In genomic region chr5:98341711-98342042, GRCh38 we compare ENCODE assay signal across 1 cellular context.
TF ChIP-seq lines count a peak whose summit lies in the region.

No MANE protein-coding gene starts in this region.

TF ChIP-seq in IMR-90, 13 proteins besides CTCF, POLR2A, EP300 and RAD21:
- TF ChIP-seq ELK1 (IDR thresholded peaks at IDR 0.05; ENCODE audit: borderline replicate concordance, low read depth, low read length) (no peak), MAZ (IDR thresholded peaks at IDR 0.05; ENCODE audit: borderline replicate concordance, low read depth, low read length) (no peak), CHD1 (IDR thresholded peaks at IDR 0.05; ENCODE audit: low read depth, low read length) (no peak), RCOR1 (IDR thresholded peaks at IDR 0.05; ENCODE audit: insufficient replicate concordance, low read length) (no peak), MXI1 (IDR thresholded peaks at IDR 0.05; ENCODE audit: borderline replicate concordance, low read depth, low read length) (no peak), USF2 (IDR thresholded peaks at IDR 0.05; ENCODE audit: low read depth, low read length) (no peak), CEBPB (IDR thresholded peaks at IDR 0.05; ENCODE audit: low read depth, low read length) (peak; percentile 15; the same call in 1 of the 2 replicates), RFX5 (IDR thresholded peaks at IDR 0.05; ENCODE audit: low read depth, low read length) (peak; percentile 67), MAFK (IDR thresholded peaks at IDR 0.05; ENCODE audit: low read depth, low read length) (peak; percentile 92), SMC3 (IDR thresholded peaks at IDR 0.05; ENCODE audit: low read depth, low read length) (no peak), BHLHE40 (IDR thresholded peaks at IDR 0.05; ENCODE audit: low read depth, low read length) (no peak)
